14 cellular contexts compared by ENCODE assay signal in genomic region chr16:84834403-84834772, GRCh38. TPM values are rescaled to one million over a fixed set of nuclear protein-coding genes. Genes with fewer than 3 reads are reported as not detected.
DNase-seq lines count a peak whose midpoint lies in the region; TF ChIP-seq lines count a peak whose summit lies in the region.
"Had no signal": no experiment of that assay in that cellular context is flagged by ENCODE, and none has a peak within 500 bp of the region (broad histone marks: within the 10 kb centered on the region; RNA-seq: fewer than 3 reads in every experiment).

No MANE protein-coding gene starts in this region.

- H3K27ac ChIP-seq in adrenal gland: peak overlapping the region in 3 of 5 donors; percentile 39 to 90 (median 73)
- H3K27ac ChIP-seq: SJSA1 had no signal

- intact Hi-C loops in adrenal gland (cut with DNase I): no loop called here

- H3K36me3 ChIP-seq in adrenal gland (replicated peaks in 1 of 2): no peaks in the 10 kb centered on the region
- H3K36me3 ChIP-seq: SJSA1 had no signal

- H3K4me3 ChIP-seq in AG09309 (ENCODE audit: control insufficient read depth, low read depth, low read length) (no peak overlapping the region), adrenal gland (no peak overlapping the region), fibroblast of villous mesenchyme (ENCODE audit: low read depth, low read length) (no peak overlapping the region)
- H3K4me3 ChIP-seq: GM12878, SJSA1 had no signal

- no peaks in the 10 kb centered on the region for H3K27me3 ChIP-seq in adrenal gland
- H3K27me3 ChIP-seq: SJSA1 had no signal

- no peak for TF ChIP-seq POLR2A in adrenal gland (IDR thresholded peaks at IDR 0.05)

- H3K9me3 ChIP-seq in adrenal gland (replicated peaks in 1 of 3): no peaks in the 10 kb centered on the region
- H3K9me3 ChIP-seq: SJSA1 had no signal

- H3K4me1 ChIP-seq in adrenal gland (replicated peaks in 1 of 2): peaks cover 0 to 3% of the 10 kb centered on the region in 2 donors

- in situ Hi-C loops in GM13977 (cut with MboI; ENCODE audit: low pct_unique_long_range_greater_than_20kb, low sequenced_read_pairs, unreplicated experiment): no loop called here

- 66 to 92% (median 80%) methylated on average over 2 to 6 of the region's 6 CpGs for WGBS in adrenal gland, 4 donors

- DNase-seq in AG09309 (ENCODE audit: low read depth) (peak; percentile 47), adrenal gland (no peak), fibroblast of villous mesenchyme (ENCODE audit: low read depth) (peak; percentile 78), renal cortical epithelial cell (ENCODE audit: low read depth) (peak; percentile 29), mesenteric fat pad (ENCODE audit: low spot score) (no peak), NCI-H1694 treated with DMSO at 0.1 percent for 48 hours (lab: John Stamatoyannopoulos, UW) (no peak), GM13977 (ENCODE audit: low spot score) (no peak), NCI-H1436 treated with DMSO at 0.1 percent for 48 hours (lab: John Stamatoyannopoulos, UW) (no peak)
- DNase-seq: activated naive CD4-positive, alpha-beta T cell; Kasumi-1; NCI-H2081 treated with DMSO at 0.1 percent for 48 hours; nephron progenitor cell had no signal

- TF ChIP-seq CTCF in AG09309 (IDR thresholded peaks at IDR 0.05; ENCODE audit: control insufficient read depth, insufficient read depth, low read depth, low read length, missing control alignments) (no peak), adrenal gland (IDR thresholded peaks at IDR 0.05) (no peak), fibroblast of villous mesenchyme (IDR thresholded peaks at IDR 0.05; ENCODE audit: insufficient read depth, low read depth, low read length) (no peak), GM13977 (IDR thresholded peaks at IDR 0.05; ENCODE audit: extremely low read depth, insufficient read depth, missing control alignments) (no peak)

RNA-seq across cellular contexts. Expression of gene CRISPLD2, which starts 14.6 kb away (rescaled TPM):
- total RNA-seq in adrenal gland (100 to 1,000 TPM in 3 of 8 donors, 10 to 100 TPM in 5; 34.6 to 362 (median 85.3) TPM), fibroblast of villous mesenchyme (44.0 and 87.3 TPM in 2 replicates), renal cortical epithelial cell (107 and 148 TPM in 2 replicates), mesenteric fat pad (256 TPM)
- polyA plus RNA-seq in adrenal gland: 10 to 100 TPM; 21.0 to 43.8 (median 42.1) TPM

Comparison
In these comparisons a context has a peak if more than half of its experiments do, and no peak if none do; other contexts are left out.
1. DNase-seq: peak in AG09309 (single experiment), fibroblast of villous mesenchyme (single experiment) and renal cortical epithelial cell (single experiment); none in adrenal gland (0 of 7), mesenteric fat pad (single experiment), NCI-H1694 treated with DMSO at 0.1 percent for 48 hours (single experiment), GM13977 (single experiment) and NCI-H1436 treated with DMSO at 0.1 percent for 48 hours (single experiment).